ENCODE assay signal across 12 cellular contexts in the genomic region with DNA sequence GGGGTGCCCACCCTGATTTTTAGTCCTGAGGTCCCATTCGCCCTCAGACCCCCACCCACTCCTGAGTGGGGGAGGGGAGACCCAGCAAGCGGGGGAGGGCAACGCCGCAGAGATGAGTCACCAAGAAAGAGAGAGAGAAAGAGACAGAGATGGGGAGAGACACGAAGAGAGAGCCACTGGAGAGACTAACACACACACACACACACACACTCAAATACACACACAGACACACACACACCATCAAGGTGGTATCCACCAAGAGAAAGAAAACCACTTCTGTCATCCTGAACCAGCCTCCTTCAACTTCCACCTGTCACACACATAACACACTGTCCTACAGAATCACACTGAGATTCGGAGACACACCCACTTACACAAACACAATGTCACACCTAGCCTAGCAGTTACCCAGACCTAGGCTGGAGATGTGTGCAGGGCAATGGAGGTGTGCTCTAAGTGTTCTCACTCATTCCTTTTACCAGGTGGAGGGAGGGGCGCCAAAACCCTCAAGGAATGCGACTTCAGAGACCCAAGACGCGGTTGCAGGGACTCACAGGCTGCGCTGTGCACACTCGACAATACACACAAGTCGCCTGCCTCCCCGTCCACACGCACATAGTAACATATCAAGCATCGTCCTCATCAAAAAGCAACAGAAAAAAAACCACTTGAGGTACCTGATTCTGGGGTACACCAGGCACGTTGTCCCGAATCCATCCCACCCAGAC. TPM values are rescaled to one million over a fixed set of nuclear protein-coding genes. Genes with fewer than 3 reads are reported as not detected.
DNase-seq lines count a peak whose midpoint lies in the region; ATAC-seq, FAIRE-seq and TF ChIP-seq lines count a peak whose summit lies in the region.
"Had no signal": no experiment of that assay in that cellular context is flagged by ENCODE, and none has a peak within 500 bp of the region (broad histone marks: within the 10 kb centered on the region; RNA-seq: fewer than 3 reads in every experiment).

No MANE protein-coding gene starts in this region.

- peaks cover 72% of the 10 kb centered on the region for H3K4me1 Mint-ChIP-seq in WTC11

- no peaks in the 10 kb centered on the region for H3K9me3 Mint-ChIP-seq in WTC11

- no peak overlapping the region for H3K27ac ChIP-seq in C4-2B
- no peak overlapping the region for H3K27ac ChIP-seq in keratinocyte (ENCODE audit: control insufficient read depth, insufficient read depth, low read length)
- H3K27ac ChIP-seq in caudate nucleus (ENCODE audit: low read depth, low read length), result no peak overlapping the region
- no peak overlapping the region for H3K27ac ChIP-seq in prostate gland
- H3K27ac ChIP-seq: left ventricle myocardium inferior, stomach had no signal

- peaks cover 3% of the 10 kb centered on the region for H4K20me1 ChIP-seq in keratinocyte (ENCODE audit: control insufficient read depth, extremely low read depth, insufficient read depth, low read length)

- H3K4me3 ChIP-seq in HAP-1, result 0 out of 2 replicates have a peak overlapping the region, but pooled peaks have one; percentile 5
- H3K4me3 ChIP-seq in keratinocyte (ENCODE audit: control insufficient read depth in 2 of 3, extremely low read depth in 1 of 3, insufficient read depth in 2 of 3, low read depth in 1 of 3, low read length in 3 of 3), result peak overlapping the region in 1 of 3 experiments; percentile 4
- no peak overlapping the region for H3K4me3 ChIP-seq in prostate gland
- H3K4me3 ChIP-seq: left ventricle myocardium inferior, stomach had no signal

- CTCF ChIA-PET in WTC11 (lab: Charles Lee), result interaction anchor here (0.6 to 9.0 kb wide), 11 partner anchors 13 to 276 kb away, joined by 3 to 103 read pairs (median 4); partner anchors contain the start of gene ZNHIT1

- H3K4me1 ChIP-seq in HAP-1 (peaks cover 13% of the 10 kb centered on the region), keratinocyte (ENCODE audit: control insufficient read depth, extremely low read depth, insufficient read depth, low read length) (peaks cover 38% of the 10 kb centered on the region), prostate gland (replicated peaks) (peaks cover 8% of the 10 kb centered on the region)

- peak overlapping the region; percentile 66 for H3K4me2 ChIP-seq in keratinocyte (ENCODE audit: control insufficient read depth, extremely low read depth, insufficient read depth, low read depth, low read length)

- H3K36me3 ChIP-seq in HAP-1 (replicated peaks), result no peaks in the 10 kb centered on the region
- no peaks in the 10 kb centered on the region for H3K36me3 ChIP-seq in keratinocyte (ENCODE audit: control insufficient read depth in 2 of 2, extremely low read depth in 1 of 2, insufficient read depth in 2 of 2, low read length in 2 of 2)
- H3K36me3 ChIP-seq in prostate gland, result no peaks in the 10 kb centered on the region
- H3K36me3 ChIP-seq: left ventricle myocardium inferior, stomach had no signal

- 4% methylated on average over 16 of the region's 18 CpGs for WGBS in prostate gland

- no peak overlapping the region for H2AFZ ChIP-seq in keratinocyte (ENCODE audit: control insufficient read depth, low read length)

- ATAC-seq in WTC11 (no peak), HG03457 (IDR thresholded peaks at IDR 0.05; ENCODE audit: unreplicated experiment) (no peak)

- no peaks in the 10 kb centered on the region for H3K79me2 ChIP-seq in keratinocyte (ENCODE audit: control insufficient read depth, insufficient read depth, low read length)

- peaks cover 98% of the 10 kb centered on the region for H3K27me3 Mint-ChIP-seq in WTC11 (ENCODE audit: low read depth)

- 0 out of 2 replicates have a peak, but pooled peaks have one; percentile 34 for TF ChIP-seq CTCF in C4-2B (conservative IDR thresholded peaks at IDR 0.05)
- no peak for TF ChIP-seq CTCF in WTC11 (IDR thresholded peaks at IDR 0.05)
- TF ChIP-seq CTCF in keratinocyte (optimal IDR thresholded peaks at IDR 0.05 in 1 of 3, IDR thresholded peaks at IDR 0.05 in 1 of 3, conservative IDR thresholded peaks at IDR 0.05 in 1 of 3; ENCODE audit: extremely low read depth in 1 of 3, insufficient read depth in 2 of 3, low read length in 3 of 3), result no peak
- TF ChIP-seq CTCF in prostate gland (IDR thresholded peaks at IDR 0.05), result no peak

- no peak overlapping the region for H3K9ac ChIP-seq in keratinocyte (ENCODE audit: control insufficient read depth, extremely low read depth, insufficient read depth, low read length)

- no peaks in the 10 kb centered on the region for H3K9me1 ChIP-seq in keratinocyte (ENCODE audit: control insufficient read depth, extremely low read depth, insufficient read depth, low read length)

- FAIRE-seq in keratinocyte (lab: Jason Lieb, UNC), result peak; percentile 26

- dilution Hi-C loops in keratinocyte (cut with MboI; ENCODE audit: extremely low pct_ligation_motif_present, low sequenced_read_pairs), result no loop called here

- H3K27me3 ChIP-seq in HAP-1 (ENCODE audit: low read depth), result peaks cover 89% of the 10 kb centered on the region
- H3K27me3 ChIP-seq in keratinocyte (ENCODE audit: control insufficient read depth, extremely low read depth, insufficient read depth, low read length), result peaks cover 94% of the 10 kb centered on the region
- H3K27me3 ChIP-seq in prostate gland (replicated peaks; ENCODE audit: insufficient read depth), result peaks cover 59% of the 10 kb centered on the region

- DNase-seq in HAP-1 (ENCODE audit: low spot score in 2 of 2) (no peak), WTC11 (ENCODE audit: low spot score) (no peak), keratinocyte (ENCODE audit: low read depth, low spot score) (no peak), NOMO-1 treated with dmso at 0.1 percent for 144 hours (lab: John Stamatoyannopoulos, UW; ENCODE audit: unreplicated experiment) (no peak), caudate nucleus (lab: John Stamatoyannopoulos, UW) (no peak), prostate gland (ENCODE audit: low spot score) (no peak)
- DNase-seq: NCI-H187 treated with DMSO at 0.1 percent for 48 hours had no signal

- TF ChIP-seq POLR2A in prostate gland (IDR thresholded peaks at IDR 0.05), result no peak

- in situ Hi-C loops in HAP-1 (cut with MboI; ENCODE audit: low sequenced_read_pairs), result no loop called here

- H3K27ac Mint-ChIP-seq in WTC11, result no peak overlapping the region

- POLR2A ChIA-PET in WTC11 (lab: Charles Lee), result no interaction called here

- H3K4me3 Mint-ChIP-seq in WTC11, result peak overlapping the region; percentile 74

- intact Hi-C loops in prostate gland (cut with DNase I), result no loop called here

- H3K36me3 Mint-ChIP-seq in WTC11, result no peaks in the 10 kb centered on the region

- H3K9me3 ChIP-seq in HAP-1, result no peaks in the 10 kb centered on the region
- no peaks in the 10 kb centered on the region for H3K9me3 ChIP-seq in keratinocyte (ENCODE audit: control insufficient read depth, low read depth, low read length)
- H3K9me3 ChIP-seq in prostate gland, result no peaks in the 10 kb centered on the region
- H3K9me3 ChIP-seq: left ventricle myocardium inferior, stomach had no signal

RNA-seq across cellular contexts. Expression of gene VGF, which starts 3.9 kb away (rescaled TPM):
- total RNA-seq in WTC11 (2021), result 5.2 to 6.4 TPM (median 5.6 TPM) in 3 replicates
- polyA plus RNA-seq in keratinocyte, result 0.04 to 0.06 TPM in 2 of 3 replicates, not detected in the other
- polyA plus RNA-seq in keratinocyte (2011; ENCODE audit: low read depth), result 0.16 TPM
- 0.12 TPM in 1 of 2 replicates, not detected in the other for polyA plus RNA-seq in keratinocyte (2011; cell fraction: cytosol; rRNA removed)
- polyA plus RNA-seq in keratinocyte (2011; cell fraction: nucleus; rRNA removed), result 0.13 TPM in 1 of 2 replicates, not detected in the other
- 0.15 and 0.55 TPM in 2 replicates for polyA plus RNA-seq in keratinocyte (2012; ENCODE audit: low replicate concordance)
- not detected in 3 replicates for polyA minus RNA-seq in keratinocyte
- not detected for polyA minus RNA-seq in keratinocyte (2011; cell fraction: cytosol; rRNA and poly(A)+ RNA removed)
- not detected in 2 replicates for polyA minus RNA-seq in keratinocyte (2011; cell fraction: nucleus; rRNA and poly(A)+ RNA removed)
- under 1 TPM; 0.14 to 0.68 TPM for total RNA-seq in prostate gland
- total RNA-seq: left ventricle myocardium inferior, skeletal muscle tissue had no signal

RNA-seq across cellular contexts. Expression of gene NAT16, which starts 10.8 kb away (rescaled TPM):
- total RNA-seq in WTC11 (2021), result 0.32 to 0.62 TPM (median 0.39 TPM) in 3 replicates
- polyA plus RNA-seq in keratinocyte, result not detected in 3 replicates
- polyA plus RNA-seq in keratinocyte (2011; ENCODE audit: low read depth), result not detected
- polyA plus RNA-seq in keratinocyte (2011; cell fraction: cytosol; rRNA removed), result not detected in 2 replicates
- polyA plus RNA-seq in keratinocyte (2011; cell fraction: nucleus; rRNA removed), result not detected in 2 replicates
- polyA plus RNA-seq in keratinocyte (2012; ENCODE audit: low replicate concordance), result not detected in 2 replicates
- not detected in 3 replicates for polyA minus RNA-seq in keratinocyte
- polyA minus RNA-seq in keratinocyte (2011; cell fraction: cytosol; rRNA and poly(A)+ RNA removed), result not detected
- not detected in 2 replicates for polyA minus RNA-seq in keratinocyte (2011; cell fraction: nucleus; rRNA and poly(A)+ RNA removed)
- total RNA-seq in prostate gland, result not detected
- total RNA-seq: left ventricle myocardium inferior, skeletal muscle tissue, stomach had no signal

RNA-seq across cellular contexts. Expression of gene AP1S1, which starts 15.0 kb away (rescaled TPM):
- total RNA-seq in WTC11 (2021), result 60.7 to 80.0 TPM (median 78.2 TPM) in 3 replicates
- 279 to 310 TPM (median 289 TPM) in 3 replicates for polyA plus RNA-seq in keratinocyte
- polyA plus RNA-seq in keratinocyte (2011; ENCODE audit: low read depth), result 177 TPM
- polyA plus RNA-seq in keratinocyte (2011; cell fraction: cytosol; rRNA removed), result 272 and 352 TPM in 2 replicates
- 191 and 237 TPM in 2 replicates for polyA plus RNA-seq in keratinocyte (2011; cell fraction: nucleus; rRNA removed)
- 194 and 251 TPM in 2 replicates for polyA plus RNA-seq in keratinocyte (2012; ENCODE audit: low replicate concordance)
- polyA minus RNA-seq in keratinocyte, result 89.4 to 186 TPM (median 148 TPM) in 3 replicates
- polyA minus RNA-seq in keratinocyte (2011; cell fraction: cytosol; rRNA and poly(A)+ RNA removed), result 164 TPM
- 32.7 and 46.5 TPM in 2 replicates for polyA minus RNA-seq in keratinocyte (2011; cell fraction: nucleus; rRNA and poly(A)+ RNA removed)
- 10 to 100 TPM; 47.2 to 90.0 TPM for total RNA-seq in prostate gland

RNA-seq across cellular contexts. Expression of gene MOGAT3, which starts 31.6 kb away (rescaled TPM):
- total RNA-seq in WTC11 (2021) (0.81 to 0.92 TPM (median 0.82 TPM) in 3 replicates), prostate gland (not detected)
- polyA plus RNA-seq in keratinocyte, result not detected in 3 replicates
- polyA plus RNA-seq in keratinocyte (2011; ENCODE audit: low read depth), result not detected
- not detected in 2 replicates for polyA plus RNA-seq in keratinocyte (2011; cell fraction: cytosol; rRNA removed)
- polyA plus RNA-seq in keratinocyte (2011; cell fraction: nucleus; rRNA removed), result not detected in 2 replicates
- not detected in 2 replicates for polyA plus RNA-seq in keratinocyte (2012; ENCODE audit: low replicate concordance)
- not detected in 3 replicates for polyA minus RNA-seq in keratinocyte
- polyA minus RNA-seq in keratinocyte (2011; cell fraction: cytosol; rRNA and poly(A)+ RNA removed), result not detected
- not detected in 2 replicates for polyA minus RNA-seq in keratinocyte (2011; cell fraction: nucleus; rRNA and poly(A)+ RNA removed)
- total RNA-seq: left ventricle myocardium inferior, skeletal muscle tissue had no signal
- polyA plus RNA-seq: stomach had no signal

RNA-seq across cellular contexts. Expression of gene SERPINE1, which starts 42.4 kb away (rescaled TPM):
- total RNA-seq in WTC11 (2021) (1.1 to 2.6 TPM (median 2.2 TPM) in 3 replicates), prostate gland (10 to 100 TPM in 1 of 2 donors, 1 to 10 TPM in 1; 3.7 to 24.4 TPM)
- polyA plus RNA-seq in keratinocyte, result 522 to 820 TPM (median 808 TPM) in 3 replicates
- 34.7 TPM for polyA plus RNA-seq in keratinocyte (2011; ENCODE audit: low read depth)
- 285 and 359 TPM in 2 replicates for polyA plus RNA-seq in keratinocyte (2011; cell fraction: cytosol; rRNA removed)
- polyA plus RNA-seq in keratinocyte (2011; cell fraction: nucleus; rRNA removed), result 835 and 1,052 TPM in 2 replicates
- polyA plus RNA-seq in keratinocyte (2012; ENCODE audit: low replicate concordance), result 93.7 and 469 TPM in 2 replicates
- polyA minus RNA-seq in keratinocyte, result 678 to 1,056 TPM (median 837 TPM) in 3 replicates
- 628 TPM for polyA minus RNA-seq in keratinocyte (2011; cell fraction: cytosol; rRNA and poly(A)+ RNA removed)
- polyA minus RNA-seq in keratinocyte (2011; cell fraction: nucleus; rRNA and poly(A)+ RNA removed), result 723 and 866 TPM in 2 replicates
